8 cellular contexts compared by ENCODE assay signal in the genomic region with DNA sequence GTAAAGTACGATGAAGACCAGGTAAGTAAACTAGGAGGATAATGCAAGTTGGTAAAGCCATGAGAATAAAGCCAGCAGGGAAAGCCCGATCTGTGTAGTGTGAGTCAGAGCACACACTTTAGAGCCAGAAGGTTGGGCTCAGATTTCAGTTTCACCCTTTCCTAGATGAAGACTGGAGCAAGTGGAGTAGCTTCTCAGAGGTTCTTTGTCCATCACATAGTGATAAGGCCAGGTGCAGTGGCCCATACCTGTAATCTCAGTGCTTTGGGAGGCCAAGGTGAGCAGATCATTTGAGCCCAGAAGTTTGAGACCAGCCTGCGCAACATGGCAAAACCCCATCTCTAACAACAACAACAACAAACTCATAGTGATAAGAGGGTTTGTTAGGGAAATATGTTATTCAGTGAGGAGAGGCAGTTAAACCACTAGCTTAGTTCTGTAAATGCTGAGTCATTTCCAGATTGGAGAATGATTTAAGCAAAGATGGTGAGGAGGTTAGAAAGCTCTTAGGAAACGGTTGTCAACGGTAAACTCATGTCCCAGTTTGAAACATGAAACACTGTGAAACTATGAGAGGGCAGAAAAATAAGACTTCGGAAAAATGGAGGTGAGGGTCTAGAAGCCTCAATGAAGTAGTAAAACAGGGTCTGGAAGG. TPM values are rescaled to one million over a fixed set of nuclear protein-coding genes. Genes with fewer than 3 reads are reported as not detected.
DNase-seq lines count a peak whose midpoint lies in the region; ATAC-seq and TF ChIP-seq lines count a peak whose summit lies in the region.

No MANE protein-coding gene starts in this region.

- H3K4me3 Mint-ChIP-seq in activated T-helper 17 cell treated with anti-CD3 and anti-CD28 coated beads, Interleukin-2, amount 50 U/mL, for 72 hours, result peak overlapping the region; percentile 53
- H3K4me3 Mint-ChIP-seq in stimulated activated effector memory CD8-positive, alpha-beta T cell treated with anti-CD3 and anti-CD28 coated beads, Interleukin-12 subunit alpha, Interleukin-12 subunit beta, amount 100 ng/mL, for 72 hours, result peak overlapping the region; percentile 35

- peaks cover 13% of the 10 kb centered on the region for H3K4me1 Mint-ChIP-seq in activated T-helper 17 cell treated with anti-CD3 and anti-CD28 coated beads, Interleukin-2, amount 50 U/mL, for 72 hours
- H3K4me1 Mint-ChIP-seq in stimulated activated effector memory CD8-positive, alpha-beta T cell treated with anti-CD3 and anti-CD28 coated beads, Interleukin-12 subunit alpha, Interleukin-12 subunit beta, amount 100 ng/mL, for 72 hours, result peaks cover 19% of the 10 kb centered on the region

- peak; percentile 90 for ATAC-seq in GM21576 (IDR thresholded peaks at IDR 0.05; ENCODE audit: unreplicated experiment)
- peak; percentile 91 for ATAC-seq in activated T-helper 17 cell treated with anti-CD3 and anti-CD28 coated beads, Interleukin-2, amount 50 U/mL, for 72 hours (replicated peaks)
- peak; percentile 92 for ATAC-seq in stimulated activated effector memory CD8-positive, alpha-beta T cell treated with anti-CD3 and anti-CD28 coated beads, Interleukin-12 subunit alpha, Interleukin-12 subunit beta, amount 100 ng/mL, for 72 hours

- intact Hi-C loops in lower leg skin (cut with DNase I; ENCODE audit: low total_unique reads), result no loop called here

- no peaks in the 10 kb centered on the region for H3K36me3 Mint-ChIP-seq in activated T-helper 17 cell treated with anti-CD3 and anti-CD28 coated beads, Interleukin-2, amount 50 U/mL, for 72 hours (ENCODE audit: low read depth)
- no peaks in the 10 kb centered on the region for H3K36me3 Mint-ChIP-seq in stimulated activated effector memory CD8-positive, alpha-beta T cell treated with anti-CD3 and anti-CD28 coated beads, Interleukin-12 subunit alpha, Interleukin-12 subunit beta, amount 100 ng/mL, for 72 hours

- WGBS in lower leg skin, 2 donors, result 69 to 72% methylated on average over 6 of the region's 6 CpGs

- H3K9me3 Mint-ChIP-seq in activated T-helper 17 cell treated with anti-CD3 and anti-CD28 coated beads, Interleukin-2, amount 50 U/mL, for 72 hours, result no peaks in the 10 kb centered on the region
- no peaks in the 10 kb centered on the region for H3K9me3 Mint-ChIP-seq in stimulated activated effector memory CD8-positive, alpha-beta T cell treated with anti-CD3 and anti-CD28 coated beads, Interleukin-12 subunit alpha, Interleukin-12 subunit beta, amount 100 ng/mL, for 72 hours

- H3K27me3 Mint-ChIP-seq in activated T-helper 17 cell treated with anti-CD3 and anti-CD28 coated beads, Interleukin-2, amount 50 U/mL, for 72 hours, result no peaks in the 10 kb centered on the region

- no peak for TF ChIP-seq CTCF in GM13977 (IDR thresholded peaks at IDR 0.05; ENCODE audit: extremely low read depth, insufficient read depth, missing control alignments)
- no peak for TF ChIP-seq CTCF in HL-60 (IDR thresholded peaks at IDR 0.05; ENCODE audit: insufficient read depth, low read length)
- TF ChIP-seq CTCF in lower leg skin (IDR thresholded peaks at IDR 0.05), result no peak

- DNase-seq in GM13977 (ENCODE audit: low spot score) (peak; percentile 48), HL-60 (ENCODE audit: low read depth in 1 of 2, low spot score in 1 of 2) (peak in 1 of 2 experiments; percentile 28), occipital lobe (lab: John Stamatoyannopoulos, UW) (no peak), lower leg skin (ENCODE audit: low spot score in 2 of 2) (no peak), T-helper 9 cell (no peak)
- peak in 1 of 2 donors; percentile 73 for DNase-seq in stimulated activated effector memory CD8-positive, alpha-beta T cell treated with anti-CD3 and anti-CD28 coated beads, Interleukin-12 subunit alpha, Interleukin-12 subunit beta, amount 100 ng/mL, for 72 hours (ENCODE audit: low spot score in 2 of 2)

- TF ChIP-seq POLR2A in lower leg skin (IDR thresholded peaks at IDR 0.05), result no peak

- peak overlapping the region; percentile 52 for H3K27ac ChIP-seq in HL-60 (replicated peaks)

- in situ Hi-C loops in GM13977 (cut with MboI; ENCODE audit: low pct_unique_long_range_greater_than_20kb, low sequenced_read_pairs, unreplicated experiment), result loop anchor here (25.0 kb wide), 1 partner anchor 310 kb away; no protein-coding TSS in a partner anchor

- no peaks in the 10 kb centered on the region for H3K27me3 ChIP-seq in HL-60 (ENCODE audit: insufficient read depth, poor library complexity, severe bottlenecking)

- no peak overlapping the region for H3K4me3 ChIP-seq in HL-60 (replicated peaks; ENCODE audit: insufficient read depth, low read length)
- H3K4me3 ChIP-seq in lower leg skin (ENCODE audit: low read depth, poor library complexity, severe bottlenecking), result no peak overlapping the region

- peak overlapping the region; percentile 90 for H3K27ac Mint-ChIP-seq in activated T-helper 17 cell treated with anti-CD3 and anti-CD28 coated beads, Interleukin-2, amount 50 U/mL, for 72 hours
- peak overlapping the region; percentile 83 for H3K27ac Mint-ChIP-seq in stimulated activated effector memory CD8-positive, alpha-beta T cell treated with anti-CD3 and anti-CD28 coated beads, Interleukin-12 subunit alpha, Interleukin-12 subunit beta, amount 100 ng/mL, for 72 hours

RNA-seq across cellular contexts. Expression of a gene that starts 39.0 kb away (rescaled TPM):
- total RNA-seq in activated T-helper 17 cell treated with anti-CD3 and anti-CD28 coated beads, Interleukin-2, amount 50 U/mL, for 72 hours, result 1 to 10 TPM in 1 of 2 donors, not detected in 1; 1.8 TPM
- total RNA-seq in occipital lobe (0.47 TPM), lower leg skin (1 to 10 TPM in 2 of 4 donors, under 1 TPM in 1, not detected in 1; 0.36 to 7.9 (median 3.2) TPM)
